Comparison of ENCODE assay signal across 8 cellular contexts in the genomic region with DNA sequence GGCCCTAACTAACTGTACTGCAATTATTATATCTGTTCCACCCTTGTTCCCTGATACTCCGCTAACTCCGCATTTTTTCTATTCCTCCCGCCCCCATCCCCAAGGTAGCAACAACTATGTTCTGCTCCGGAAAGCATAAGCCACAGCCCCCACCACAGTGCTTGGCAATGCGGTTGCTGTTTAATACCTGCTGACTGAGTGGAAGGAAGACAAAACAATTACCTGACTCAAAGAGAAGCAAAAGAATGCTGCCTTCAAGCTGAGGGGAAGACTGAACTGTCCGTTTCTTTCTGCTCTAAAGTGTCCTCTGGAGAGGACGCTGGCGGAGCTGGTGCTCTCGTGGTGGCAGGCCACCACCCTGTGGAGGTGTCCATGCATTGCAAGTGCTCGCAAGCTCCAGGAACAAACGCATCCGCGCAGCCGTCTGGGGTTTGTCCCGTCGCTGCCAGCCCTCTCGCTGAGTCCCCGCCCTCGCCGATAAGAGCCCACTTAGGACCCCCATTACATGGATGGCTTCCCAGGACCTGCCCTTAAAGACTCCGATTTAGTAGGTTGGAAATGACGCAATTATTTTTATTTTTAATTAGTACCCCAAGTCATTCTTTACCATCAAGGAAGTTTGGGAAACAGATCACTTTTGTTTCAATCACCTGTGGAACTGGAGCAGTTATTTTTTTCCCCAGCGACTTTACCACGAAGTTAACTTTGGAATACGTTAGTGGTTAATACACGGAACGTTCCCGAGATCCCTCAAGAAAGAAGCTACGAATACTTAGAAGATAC. TPM values are rescaled to one million over a fixed set of nuclear protein-coding genes. Genes with fewer than 3 reads are reported as not detected.
DNase-seq lines count a peak whose midpoint lies in the region; ATAC-seq and TF ChIP-seq lines count a peak whose summit lies in the region.

No MANE protein-coding gene starts in this region.

- H3K27ac Mint-ChIP-seq in activated CD4-positive, alpha-beta memory T cell treated with anti-CD3 and anti-CD28 coated beads, Interleukin-2, amount 10 ng/mL, durations not matched to agents 7 days and 5 days, result peak overlapping the region; percentile 100
- H3K27ac Mint-ChIP-seq in memory B cell, result peak overlapping the region; percentile 96

- peaks cover 12% of the 10 kb centered on the region for H3K9me3 Mint-ChIP-seq in activated CD4-positive, alpha-beta memory T cell treated with anti-CD3 and anti-CD28 coated beads, Interleukin-2, amount 10 ng/mL, durations not matched to agents 7 days and 5 days
- no peaks in the 10 kb centered on the region for H3K9me3 Mint-ChIP-seq in memory B cell

- H3K36me3 Mint-ChIP-seq in activated CD4-positive, alpha-beta memory T cell treated with anti-CD3 and anti-CD28 coated beads, Interleukin-2, amount 10 ng/mL, durations not matched to agents 7 days and 5 days (ENCODE audit: low read depth), result peaks cover 49% of the 10 kb centered on the region
- peaks cover 19% of the 10 kb centered on the region for H3K36me3 Mint-ChIP-seq in memory B cell

- ATAC-seq in GM19328 (IDR thresholded peaks at IDR 0.05; ENCODE audit: unreplicated experiment) (peak; percentile 39), HG03469 (IDR thresholded peaks at IDR 0.05; ENCODE audit: unreplicated experiment) (peak; percentile 30), memory B cell (ENCODE audit: low read depth) (peak; percentile 55)

- POLR2A ChIA-PET in activated CD4-positive, alpha-beta memory T cell treated with anti-CD3 and anti-CD28 coated beads, Interleukin-2, amount 10 ng/mL, durations not matched to agents 7 days and 5 days (lab: Charles Lee), result interaction anchor here (0.7 to 8.7 kb wide), 25 partner anchors 10 to 590 kb away, joined by 3 to 292 read pairs (median 14); partner anchors contain the start of genes LPIN2, MYL12B, MYOM1 and SMCHD1

- CTCF ChIA-PET in activated CD4-positive, alpha-beta memory T cell treated with anti-CD3 and anti-CD28 coated beads, Interleukin-2, amount 10 ng/mL, durations not matched to agents 7 days and 5 days (lab: Charles Lee), result interaction anchor here (0.5 to 6.5 kb wide), 36 partner anchors 12 to 420 kb away, joined by 3 to 56 read pairs (median 5); partner anchors contain the start of genes MYL12B and MYOM1

- peak; percentile 97 for TF ChIP-seq CTCF in C4-2B (conservative IDR thresholded peaks at IDR 0.05)

- peaks cover 29% of the 10 kb centered on the region for H3K4me1 Mint-ChIP-seq in activated CD4-positive, alpha-beta memory T cell treated with anti-CD3 and anti-CD28 coated beads, Interleukin-2, amount 10 ng/mL, durations not matched to agents 7 days and 5 days
- H3K4me1 Mint-ChIP-seq in memory B cell, result peaks cover 22% of the 10 kb centered on the region

- peak overlapping the region; percentile 88 for H3K27ac ChIP-seq in C4-2B

- DNase-seq in NCI-H748 treated with DMSO at 0.1 percent for 48 hours (lab: John Stamatoyannopoulos, UW) (peak; percentile 41), memory B cell (ENCODE audit: low spot score in 2 of 2) (peak; percentile 58 to 65)
- peak; percentile 85 for DNase-seq in activated CD4-positive, alpha-beta memory T cell treated with anti-CD3 and anti-CD28 coated beads, Interleukin-2, amount 10 ng/mL, durations not matched to agents 7 days and 5 days
- DNase-seq in effector CD4-positive, alpha-beta T cell, result peak; percentile 62
- peak; percentile 68 for DNase-seq in stimulated activated CD8-positive, alpha-beta memory T cell treated with anti-CD3 and anti-CD28 coated beads, Interleukin-12 subunit alpha, Interleukin-12 subunit beta, amount 100 ng/mL, for 1 hour (ENCODE audit: low read depth)

- H3K4me3 Mint-ChIP-seq in activated CD4-positive, alpha-beta memory T cell treated with anti-CD3 and anti-CD28 coated beads, Interleukin-2, amount 10 ng/mL, durations not matched to agents 7 days and 5 days, result peak overlapping the region; percentile 99
- peak overlapping the region; percentile 93 for H3K4me3 Mint-ChIP-seq in memory B cell

- H3K27me3 Mint-ChIP-seq in activated CD4-positive, alpha-beta memory T cell treated with anti-CD3 and anti-CD28 coated beads, Interleukin-2, amount 10 ng/mL, durations not matched to agents 7 days and 5 days, result no peaks in the 10 kb centered on the region
- H3K27me3 Mint-ChIP-seq in memory B cell, result no peaks in the 10 kb centered on the region

RNA-seq across cellular contexts. Expression of gene MYL12A, which starts 1.6 kb away (rescaled TPM):
- total RNA-seq in activated CD4-positive, alpha-beta memory T cell treated with anti-CD3 and anti-CD28 coated beads, Interleukin-2, amount 10 ng/mL, durations not matched to agents 7 days and 5 days, result 1,000 to 10,000 TPM; 1,118 to 1,119 TPM

RNA-seq across cellular contexts. Expression of gene MYL12B, which starts 15.9 kb away (rescaled TPM):
- 100 to 1,000 TPM; 371 to 378 TPM for total RNA-seq in activated CD4-positive, alpha-beta memory T cell treated with anti-CD3 and anti-CD28 coated beads, Interleukin-2, amount 10 ng/mL, durations not matched to agents 7 days and 5 days

RNA-seq across cellular contexts. Expression of gene MYOM1, which starts 26.3 kb away (rescaled TPM):
- 1 to 10 TPM; 1.7 to 2.4 TPM for total RNA-seq in activated CD4-positive, alpha-beta memory T cell treated with anti-CD3 and anti-CD28 coated beads, Interleukin-2, amount 10 ng/mL, durations not matched to agents 7 days and 5 days

Comparison
In these comparisons a context has a peak if more than half of its experiments do, and no peak if none do; other contexts are left out.
1. Peak in every context shown above with its lines: DNase-seq, ATAC-seq and H3K27ac ChIP-seq.